In the genomic region with DNA sequence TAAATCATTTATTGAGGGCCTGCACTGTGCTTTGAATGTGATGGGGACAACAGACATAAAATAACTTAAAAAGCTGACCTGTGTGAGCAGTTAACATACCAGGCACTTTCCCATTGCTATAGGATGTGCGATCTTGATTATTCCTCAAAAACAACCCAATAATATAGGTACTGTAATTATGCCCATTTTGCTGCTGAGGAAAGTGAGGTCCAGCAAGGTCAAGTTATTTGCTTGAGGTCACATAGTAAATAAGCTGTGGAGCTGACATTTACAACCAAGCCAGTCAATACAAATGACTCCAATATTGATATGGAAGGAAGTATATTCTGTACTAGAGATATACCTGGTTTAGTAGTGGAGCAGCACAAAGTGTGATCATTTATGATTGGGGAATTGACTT, we compare ENCODE assay signal across 11 cellular contexts.
"Had no signal": no experiment of that assay in that cellular context is flagged by ENCODE, and none has a peak within 500 bp of the region (broad histone marks: within the 10 kb centered on the region; RNA-seq: fewer than 3 reads in every experiment).

No MANE protein-coding gene starts in this region.

- H3K4me3 ChIP-seq: left ventricle myocardium inferior, skin epidermis, thyroid gland had no signal

- H3K36me3 ChIP-seq: left ventricle myocardium inferior, thyroid gland had no signal

- DNase-seq: activated effector memory CD4-positive, alpha-beta T cell treated with anti-CD3 and anti-CD28 coated beads, Interleukin-2, amount 50 U/mL, for 16 hours; activated T-cell treated with anti-CD3 and anti-CD28 coated beads, Interleukin-2, amount 50 U/mL, for 24 hours; cerebellar nuclear complex; endodermal cell; foreskin melanocyte; kidney; left ventricle myocardium inferior; T-helper 17 cell; thyroid gland had no signal

- H3K9me3 ChIP-seq: left ventricle myocardium inferior, thyroid gland had no signal

- FAIRE-seq: kidney had no signal

- ATAC-seq: activated naive CD4-positive, alpha-beta T cell treated with anti-CD3 and anti-CD28 coated beads, Interleukin-2, amount 50 U/mL, for 72 hours; T-helper 17 cell had no signal

- H3K27ac ChIP-seq: left ventricle myocardium inferior, thyroid gland had no signal

- H3K27me3 ChIP-seq: thyroid gland had no signal
